In genomic region chr14:93073833-93074769, GRCh38 we compare ENCODE assay signal across 8 cellular contexts. TPM values are rescaled to one million over a fixed set of nuclear protein-coding genes. Genes with fewer than 3 reads are reported as not detected.
A peak's percentile ranks its signal among the peaks of the same experiment; 100 is the strongest.
DNase-seq lines count a peak whose midpoint lies in the region; ATAC-seq, FAIRE-seq and TF ChIP-seq lines count a peak whose summit lies in the region.

No MANE protein-coding gene starts in this region.

- H3K27ac ChIP-seq in BLaER1 = peak overlapping the region; percentile 60
- H3K27ac ChIP-seq in body of pancreas = peak overlapping the region in 2 of 4 donors; percentile 56 to 71

- H3K36me3 ChIP-seq in BLaER1 (0 out of 2 replicates have a peak, but pooled peaks cover 5% of the 10 kb centered on the region), body of pancreas (replicated peaks in 1 of 2; ENCODE audit: insufficient read depth in 1 of 2, low read depth in 2 of 2) (no peaks in the 10 kb centered on the region)

- H3K4me3 ChIP-seq in BLaER1 = peak overlapping the region; percentile 40
- no peak overlapping the region for H3K4me3 ChIP-seq in body of pancreas

- peak overlapping the region; percentile 96 for H3K4me2 ChIP-seq in BLaER1

- peaks cover 84% of the 10 kb centered on the region for H4K20me1 ChIP-seq in BLaER1

- TF ChIP-seq POLR2A in body of pancreas (IDR thresholded peaks at IDR 0.05) = peak in 1 of 3 donors; percentile 6
- no peak for TF ChIP-seq POLR2A in GM12892 (IDR thresholded peaks at IDR 0.05; ENCODE audit: low read depth, low read length)

- DNase-seq in body of pancreas (peak in 1 of 4 donors; percentile 64), lung microvascular endothelial cell (ENCODE audit: low read depth in 2 of 2) (peak; percentile 10 to 26), kidney tubule cell (ENCODE audit: low spot score) (no peak), SK-N-DZ (ENCODE audit: low spot score) (no peak), GM12892 (ENCODE audit: insufficient read length) (no peak), NCI-H510A (lab: John Stamatoyannopoulos, UW) (no peak)

- FAIRE-seq in GM12892 (lab: Jason Lieb, UNC) = no peak

- H3K9me3 ChIP-seq in BLaER1 (no peaks in the 10 kb centered on the region), body of pancreas (no peaks in the 10 kb centered on the region)

- intact Hi-C loops in body of pancreas (cut with DNase I) = no loop called here

- H3K27me3 ChIP-seq in BLaER1 = no peaks in the 10 kb centered on the region
- H3K27me3 ChIP-seq in body of pancreas = no peaks in the 10 kb centered on the region

- TF ChIP-seq CTCF in body of pancreas (IDR thresholded peaks at IDR 0.05) = no peak

- H3K4me1 ChIP-seq in BLaER1 (peaks cover 76% of the 10 kb centered on the region), body of pancreas (peaks cover 18% of the 10 kb centered on the region)

- 56 to 74% methylated on average over 18 to 21 of the region's 21 CpGs for WGBS in body of pancreas, 2 donors

- peak overlapping the region; percentile 51 for H3K9ac ChIP-seq in BLaER1

- peak; percentile 42 for ATAC-seq in HG02981 (IDR thresholded peaks at IDR 0.05; ENCODE audit: unreplicated experiment)
- peak; percentile 49 for ATAC-seq in body of pancreas

RNA-seq across cellular contexts. Expression of gene ITPK1, which starts 41.6 kb away (rescaled TPM):
- total RNA-seq in body of pancreas = 10 to 100 TPM; 30.1 to 32.6 TPM
- 8.7 and 15.7 TPM in 2 replicates for total RNA-seq in lung microvascular endothelial cell
- 32.3 and 42.2 TPM in 2 replicates for polyA plus RNA-seq in SK-N-DZ (2014; cell fraction: cytosol; rRNA removed)
- 16.4 and 32.0 TPM in 2 replicates for polyA plus RNA-seq in SK-N-DZ (2014; cell fraction: nucleus; rRNA removed)
- polyA plus RNA-seq in GM12892 (2012; ENCODE audit: missing spikeins) = 22.0 TPM

Comparison
In these comparisons a context has a peak if more than half of its experiments do, and no peak if none do; other contexts are left out.
1. DNase-seq: peak in lung microvascular endothelial cell (2 of 2); none in kidney tubule cell (single experiment), SK-N-DZ (single experiment), GM12892 (single experiment) and NCI-H510A (single experiment).